1 cellular context compared by ENCODE assay signal in genomic region chr22:21952586-21953571, GRCh38.
TF ChIP-seq lines count a peak whose summit lies in the region.

Gene PPM1F (minus strand): TSS chr22:21952848. CDS start chr22:21946048, 6,800 bp downstream.

TF ChIP-seq in HepG2, 621 proteins besides CTCF, POLR2A, EP300 and RAD21 (continued from another document and continues in another):
- no peak for TF ChIP-seq RERE (CRISPR knock-in tag; IDR thresholded peaks at IDR 0.05; ENCODE audit: low read depth)
- peak; percentile 56; the same call in 1 of the 2 replicates for TF ChIP-seq PHF20 (CRISPR knock-in tag; IDR thresholded peaks at IDR 0.05)
- no peak for TF ChIP-seq ZNF326 (CRISPR knock-in tag; IDR thresholded peaks at IDR 0.05; ENCODE audit: borderline replicate concordance)
- no peak for TF ChIP-seq ZNF878 (CRISPR knock-in tag; IDR thresholded peaks at IDR 0.05)
- TF ChIP-seq ARNT2 (CRISPR knock-in tag; IDR thresholded peaks at IDR 0.05; ENCODE audit: low read depth): 0 out of 2 replicates have a peak, but pooled peaks have one; percentile 18
- TF ChIP-seq U2AF2 (IDR thresholded peaks at IDR 0.05; ENCODE audit: low read depth, low read length): no peak
- TF ChIP-seq ZNF205 (CRISPR knock-in tag; IDR thresholded peaks at IDR 0.05): no peak
- TF ChIP-seq YEATS4 (CRISPR knock-in tag; IDR thresholded peaks at IDR 0.05; ENCODE audit: borderline replicate concordance): peak; percentile 43; the same call in 1 of the 2 replicates
- no peak for TF ChIP-seq ZNF318 (CRISPR knock-in tag; IDR thresholded peaks at IDR 0.05)
- TF ChIP-seq ZNF883 (CRISPR knock-in tag; IDR thresholded peaks at IDR 0.05; ENCODE audit: not compliant biosample characterization): no peak
- TF ChIP-seq ZNF687 (CRISPR knock-in tag; IDR thresholded peaks at IDR 0.05): peak; percentile 60
- no peak for TF ChIP-seq PLSCR1 (CRISPR knock-in tag; IDR thresholded peaks at IDR 0.05; ENCODE audit: borderline replicate concordance)
- TF ChIP-seq ZNF24 (IDR thresholded peaks at IDR 0.05): no peak
- TF ChIP-seq KLF9 (CRISPR knock-in tag; IDR thresholded peaks at IDR 0.05; ENCODE audit: low read depth): no peak
- TF ChIP-seq PTBP1 (IDR thresholded peaks at IDR 0.05; ENCODE audit: low read depth, low read length, poor library complexity, severe bottlenecking): no peak
- no peak for TF ChIP-seq SP140L (CRISPR knock-in tag; IDR thresholded peaks at IDR 0.05; ENCODE audit: borderline replicate concordance)
- no peak for TF ChIP-seq ATF1 (CRISPR knock-in tag; IDR thresholded peaks at IDR 0.05)
- TF ChIP-seq KDM1A (CRISPR knock-in tag; IDR thresholded peaks at IDR 0.05): no peak
- TF ChIP-seq RORA (CRISPR knock-in tag; IDR thresholded peaks at IDR 0.05): no peak
- TF ChIP-seq ZNF383 (CRISPR knock-in tag; IDR thresholded peaks at IDR 0.05; ENCODE audit: borderline replicate concordance): no peak
- no peak for TF ChIP-seq ARID2 (CRISPR knock-in tag; IDR thresholded peaks at IDR 0.05; ENCODE audit: borderline replicate concordance)
- no peak for TF ChIP-seq ZNF12 (CRISPR knock-in tag; IDR thresholded peaks at IDR 0.05)
- no peak for TF ChIP-seq ZFP36L1 (CRISPR knock-in tag; IDR thresholded peaks at IDR 0.05)
- peak; percentile 13; the same call in 1 of the 2 replicates for TF ChIP-seq ZNF891 (CRISPR knock-in tag; IDR thresholded peaks at IDR 0.05)
- TF ChIP-seq TBX3 (IDR thresholded peaks at IDR 0.05; ENCODE audit: borderline replicate concordance): no peak
- TF ChIP-seq POGZ (CRISPR knock-in tag; IDR thresholded peaks at IDR 0.05): no peak
- no peak for TF ChIP-seq ZNF562 (CRISPR knock-in tag; IDR thresholded peaks at IDR 0.05; ENCODE audit: borderline replicate concordance)
- TF ChIP-seq AFF4 (CRISPR knock-in tag; IDR thresholded peaks at IDR 0.05): no peak
- TF ChIP-seq SMAD1 (CRISPR knock-in tag; IDR thresholded peaks at IDR 0.05; ENCODE audit: borderline replicate concordance, low read depth): no peak
- TF ChIP-seq NR1H2 (CRISPR knock-in tag; IDR thresholded peaks at IDR 0.05; ENCODE audit: borderline replicate concordance, low read depth): no peak
- TF ChIP-seq PRDM4 (CRISPR knock-in tag; IDR thresholded peaks at IDR 0.05; ENCODE audit: borderline replicate concordance): no peak
- no peak for TF ChIP-seq PITX1 (CRISPR knock-in tag; IDR thresholded peaks at IDR 0.05)
